In genomic region chr12:102119674-102120563, GRCh38 we compare ENCODE assay signal across 8 cellular contexts.
DNase-seq lines count a peak whose midpoint lies in the region; ATAC-seq, FAIRE-seq and TF ChIP-seq lines count a peak whose summit lies in the region.

Gene NUP37 (minus strand): TSS chr12:102120114. CDS start chr12:102118518, 1,596 bp downstream.
Gene PARPBP (plus strand): TSS chr12:102120183. CDS start chr12:102123889, 3,706 bp downstream.

- H3K27me3 Mint-ChIP-seq in central memory CD8-positive, alpha-beta T cell, result no peaks in the 10 kb centered on the region

- peak within 1 kb of the TSS; percentile 88 for H3K4me3 ChIP-seq in AG09309 (ENCODE audit: control insufficient read depth, low read depth, low read length)

- no peaks in the 10 kb centered on the region for H3K9me3 Mint-ChIP-seq in central memory CD8-positive, alpha-beta T cell

- H3K27ac Mint-ChIP-seq in central memory CD8-positive, alpha-beta T cell (ENCODE audit: low read depth), result peak within 1 kb of the TSS; percentile 92

- peak; percentile 33 for DNase-seq in AG09309 (ENCODE audit: low read depth)
- peak; percentile 89 for DNase-seq in NCI-H345 (lab: John Stamatoyannopoulos, UW)
- DNase-seq in activated CD4-positive, CD25-positive, alpha-beta regulatory T cell (lab: John Stamatoyannopoulos, UW), result peak; percentile 75 to 82 (median 80)
- peak; percentile 89 to 94 for DNase-seq in central memory CD8-positive, alpha-beta T cell (ENCODE audit: low spot score in 2 of 2)
- DNase-seq in stimulated activated CD4-positive, alpha-beta T cell treated with anti-CD3 and anti-CD28 coated beads, Interleukin-12 subunit alpha, Interleukin-12 subunit beta, amount 100 ng/mL, for 4 hours, result peak; percentile 86

- peak; percentile 5 for FAIRE-seq in islet of Langerhans (lab: Jason Lieb, UNC)

- H3K4me1 Mint-ChIP-seq in central memory CD8-positive, alpha-beta T cell, result peaks cover 15% of the 10 kb centered on the region

- peak within 1 kb of the TSS; percentile 92 for H3K4me3 Mint-ChIP-seq in central memory CD8-positive, alpha-beta T cell

- peak; percentile 2 for TF ChIP-seq CTCF in AG09309 (IDR thresholded peaks at IDR 0.05; ENCODE audit: control insufficient read depth, insufficient read depth, low read depth, low read length, missing control alignments)

- ATAC-seq in GM18909 (IDR thresholded peaks at IDR 0.05; ENCODE audit: poor library complexity, unreplicated experiment) (peak; percentile 97), HG03175 (IDR thresholded peaks at IDR 0.05; ENCODE audit: unreplicated experiment) (peak; percentile 98)
- ATAC-seq in central memory CD8-positive, alpha-beta T cell (replicated peaks; ENCODE audit: extremely low read depth, poor library complexity, severe bottlenecking), result peak; percentile 83

- H3K36me3 Mint-ChIP-seq in central memory CD8-positive, alpha-beta T cell (ENCODE audit: insufficient read depth), result peaks cover 16% of the 10 kb centered on the region

Comparison
In these comparisons a context has a peak if more than half of its experiments do, and no peak if none do; other contexts are left out.
1. Peak in every context shown above with its lines: DNase-seq, ATAC-seq and H3K4me3 ChIP-seq.
2. DNase-seq: peak in every context shown above with its lines; median percentile 92 in central memory CD8-positive, alpha-beta T cell; 89 in NCI-H345; 86 in stimulated activated CD4-positive, alpha-beta T cell treated with anti-CD3 and anti-CD28 coated beads, Interleukin-12 subunit alpha, Interleukin-12 subunit beta, amount 100 ng/mL, for 4 hours; 80 in activated CD4-positive, CD25-positive, alpha-beta regulatory T cell; 33 in AG09309.